In genomic region chr11:75578977-75579376, GRCh38 we compare ENCODE assay signal across 14 cellular contexts.
"Had no signal": no experiment of that assay in that cellular context is flagged by ENCODE, and none has a peak within 500 bp of the region (broad histone marks: within the 10 kb centered on the region; RNA-seq: fewer than 3 reads in every experiment).

No MANE protein-coding gene starts in this region.

- H3K36me3 Mint-ChIP-seq: natural killer cell treated with Interleukin-12 subunit alpha and Interleukin-12 subunit beta and Interleukin-15 and Interleukin-18, amount 100 ng/mL, for 72 hours; type B pancreatic cell had no signal

- H3K4me3 Mint-ChIP-seq: dendritic cell treated with granulocyte-macrophage colony-stimulating factor and Interleukin-4, amounts not matched to agents 40 ng/mL and 50 ng/mL, for 4 days; effector memory CD8-positive, alpha-beta T cell; natural killer cell treated with Interleukin-12 subunit alpha and Interleukin-12 subunit beta and Interleukin-15 and Interleukin-18, amount 100 ng/mL, for 72 hours; type B pancreatic cell had no signal

- DNase-seq: effector memory CD8-positive, alpha-beta T cell; glutamatergic neuron; left cardiac atrium; left ventricle myocardium superior; mesenchymal stem cell; midbrain; posterior cingulate gyrus; sigmoid colon; stimulated activated CD4-positive, alpha-beta T cell treated with anti-CD3 and anti-CD28 coated beads, Interleukin-2, amount 100 ng/mL, for 24 hours; stimulated activated naive CD4-positive, alpha-beta T cell had no signal

- H3K9me3 Mint-ChIP-seq: effector memory CD8-positive, alpha-beta T cell; natural killer cell treated with Interleukin-12 subunit alpha and Interleukin-12 subunit beta and Interleukin-15 and Interleukin-18, amount 100 ng/mL, for 72 hours; type B pancreatic cell had no signal

- H3K27ac Mint-ChIP-seq: dendritic cell treated with granulocyte-macrophage colony-stimulating factor and Interleukin-4, amounts not matched to agents 40 ng/mL and 50 ng/mL, for 4 days; effector memory CD8-positive, alpha-beta T cell; natural killer cell treated with Interleukin-12 subunit alpha and Interleukin-12 subunit beta and Interleukin-15 and Interleukin-18, amount 100 ng/mL, for 72 hours; type B pancreatic cell had no signal

- ATAC-seq: effector memory CD8-positive, alpha-beta T cell; gastroesophageal sphincter; left cardiac atrium; left ventricle myocardium superior; natural killer cell treated with Interleukin-12 subunit alpha and Interleukin-12 subunit beta and Interleukin-15 and Interleukin-18, amount 100 ng/mL, for 72 hours had no signal
